1 cellular context compared by ENCODE assay signal in the genomic region with DNA sequence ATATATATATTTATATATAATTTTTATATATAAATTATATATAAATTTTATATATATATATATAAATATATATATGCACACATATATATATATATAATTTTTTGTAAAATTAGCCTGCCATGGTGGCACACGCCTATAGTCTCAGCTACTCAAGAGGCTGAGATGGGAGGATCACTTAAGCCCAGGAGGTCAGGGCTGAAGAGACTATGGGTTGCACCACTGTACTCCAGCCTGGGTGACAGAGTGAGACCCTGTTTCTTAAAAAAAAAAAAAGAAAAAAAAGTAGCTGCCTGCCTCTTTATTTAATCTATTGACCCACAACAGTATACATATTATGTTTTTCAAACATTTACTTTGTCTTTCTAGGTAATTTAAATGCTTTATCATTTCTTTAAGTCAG.
TF ChIP-seq lines count a peak whose summit lies in the region.

No MANE protein-coding gene starts in this region.

TF ChIP-seq in K562, 482 proteins besides CTCF, POLR2A, EP300 and RAD21 (continued from another document):
- no peak for TF ChIP-seq JUN (IDR thresholded peaks at IDR 0.05; ENCODE audit: borderline replicate concordance, low read depth, low read length)
- no peak for TF ChIP-seq JUN (CRISPR knock-in tag; IDR thresholded peaks at IDR 0.05; ENCODE audit: borderline replicate concordance)
- no peak for TF ChIP-seq PURB (CRISPR knock-in tag; IDR thresholded peaks at IDR 0.05; ENCODE audit: low read depth)
- TF ChIP-seq CBFB (CRISPR knock-in tag; IDR thresholded peaks at IDR 0.05) = no peak
- no peak for TF ChIP-seq SMC3 (conservative IDR thresholded peaks at IDR 0.05; ENCODE audit: insufficient read depth, low read depth, low read length)
- TF ChIP-seq ARHGAP35 (IDR thresholded peaks at IDR 0.05; ENCODE audit: partially characterized antibody) = no peak
- no peak for TF ChIP-seq HEY1 (CRISPR knock-in tag; IDR thresholded peaks at IDR 0.05; ENCODE audit: borderline replicate concordance)
- no peak for TF ChIP-seq XRCC3 (IDR thresholded peaks at IDR 0.05)
- no peak for TF ChIP-seq SIX5 (IDR thresholded peaks at IDR 0.05; ENCODE audit: borderline replicate concordance in 1 of 2, insufficient read depth in 1 of 2, low read depth in 1 of 2, low read length in 2 of 2)
- TF ChIP-seq PCBP2 (IDR thresholded peaks at IDR 0.05; ENCODE audit: low read depth, low read length, poor library complexity, severe bottlenecking) = no peak
- TF ChIP-seq JUND (IDR thresholded peaks at IDR 0.05; ENCODE audit: borderline replicate concordance, low read depth, low read length) = no peak
- TF ChIP-seq JUND (tag; IDR thresholded peaks at IDR 0.05; ENCODE audit: borderline replicate concordance, low read depth, low read length) = no peak
- TF ChIP-seq ATF7 (IDR thresholded peaks at IDR 0.05) = no peak
- no peak for TF ChIP-seq ZFP36 (IDR thresholded peaks at IDR 0.05; ENCODE audit: low read depth, low read length, partially characterized antibody)
- TF ChIP-seq, protein P1, sequence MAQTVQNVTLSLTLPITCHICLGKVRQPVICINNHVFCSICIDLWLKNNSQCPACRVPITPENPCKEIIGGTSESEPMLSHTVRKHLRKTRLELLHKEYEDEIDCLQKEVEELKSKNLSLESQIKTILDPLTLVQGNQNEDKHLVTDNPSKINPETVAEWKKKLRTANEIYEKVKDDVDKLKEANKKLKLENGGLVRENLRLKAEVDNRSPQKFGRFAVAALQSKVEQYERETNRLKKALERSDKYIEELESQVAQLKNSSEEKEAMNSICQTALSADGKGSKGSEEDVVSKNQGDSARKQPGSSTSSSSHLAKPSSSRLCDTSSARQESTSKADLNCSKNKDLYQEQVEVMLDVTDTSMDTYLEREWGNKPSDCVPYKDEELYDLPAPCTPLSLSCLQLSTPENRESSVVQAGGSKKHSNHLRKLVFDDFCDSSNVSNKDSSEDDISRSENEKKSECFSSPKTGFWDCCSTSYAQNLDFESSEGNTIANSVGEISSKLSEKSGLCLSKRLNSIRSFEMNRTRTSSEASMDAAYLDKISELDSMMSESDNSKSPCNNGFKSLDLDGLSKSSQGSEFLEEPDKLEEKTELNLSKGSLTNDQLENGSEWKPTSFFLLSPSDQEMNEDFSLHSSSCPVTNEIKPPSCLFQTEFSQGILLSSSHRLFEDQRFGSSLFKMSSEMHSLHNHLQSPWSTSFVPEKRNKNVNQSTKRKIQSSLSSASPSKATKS (CRISPR knock-in tag; IDR thresholded peaks at IDR 0.05) = no peak
- TF ChIP-seq, protein P2, sequence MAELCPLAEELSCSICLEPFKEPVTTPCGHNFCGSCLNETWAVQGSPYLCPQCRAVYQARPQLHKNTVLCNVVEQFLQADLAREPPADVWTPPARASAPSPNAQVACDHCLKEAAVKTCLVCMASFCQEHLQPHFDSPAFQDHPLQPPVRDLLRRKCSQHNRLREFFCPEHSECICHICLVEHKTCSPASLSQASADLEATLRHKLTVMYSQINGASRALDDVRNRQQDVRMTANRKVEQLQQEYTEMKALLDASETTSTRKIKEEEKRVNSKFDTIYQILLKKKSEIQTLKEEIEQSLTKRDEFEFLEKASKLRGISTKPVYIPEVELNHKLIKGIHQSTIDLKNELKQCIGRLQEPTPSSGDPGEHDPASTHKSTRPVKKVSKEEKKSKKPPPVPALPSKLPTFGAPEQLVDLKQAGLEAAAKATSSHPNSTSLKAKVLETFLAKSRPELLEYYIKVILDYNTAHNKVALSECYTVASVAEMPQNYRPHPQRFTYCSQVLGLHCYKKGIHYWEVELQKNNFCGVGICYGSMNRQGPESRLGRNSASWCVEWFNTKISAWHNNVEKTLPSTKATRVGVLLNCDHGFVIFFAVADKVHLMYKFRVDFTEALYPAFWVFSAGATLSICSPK (IDR thresholded peaks at IDR 0.05; ENCODE audit: borderline replicate concordance) = no peak
- TF ChIP-seq, protein P3, sequence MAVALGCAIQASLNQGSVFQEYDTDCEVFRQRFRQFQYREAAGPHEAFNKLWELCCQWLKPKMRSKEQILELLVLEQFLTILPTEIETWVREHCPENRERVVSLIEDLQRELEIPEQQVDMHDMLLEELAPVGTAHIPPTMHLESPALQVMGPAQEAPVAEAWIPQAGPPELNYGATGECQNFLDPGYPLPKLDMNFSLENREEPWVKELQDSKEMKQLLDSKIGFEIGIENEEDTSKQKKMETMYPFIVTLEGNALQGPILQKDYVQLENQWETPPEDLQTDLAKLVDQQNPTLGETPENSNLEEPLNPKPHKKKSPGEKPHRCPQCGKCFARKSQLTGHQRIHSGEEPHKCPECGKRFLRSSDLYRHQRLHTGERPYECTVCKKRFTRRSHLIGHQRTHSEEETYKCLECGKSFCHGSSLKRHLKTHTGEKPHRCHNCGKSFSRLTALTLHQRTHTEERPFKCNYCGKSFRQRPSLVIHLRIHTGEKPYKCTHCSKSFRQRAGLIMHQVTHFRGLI (CRISPR knock-in tag; IDR thresholded peaks at IDR 0.05) = no peak
- TF ChIP-seq, protein P4, sequence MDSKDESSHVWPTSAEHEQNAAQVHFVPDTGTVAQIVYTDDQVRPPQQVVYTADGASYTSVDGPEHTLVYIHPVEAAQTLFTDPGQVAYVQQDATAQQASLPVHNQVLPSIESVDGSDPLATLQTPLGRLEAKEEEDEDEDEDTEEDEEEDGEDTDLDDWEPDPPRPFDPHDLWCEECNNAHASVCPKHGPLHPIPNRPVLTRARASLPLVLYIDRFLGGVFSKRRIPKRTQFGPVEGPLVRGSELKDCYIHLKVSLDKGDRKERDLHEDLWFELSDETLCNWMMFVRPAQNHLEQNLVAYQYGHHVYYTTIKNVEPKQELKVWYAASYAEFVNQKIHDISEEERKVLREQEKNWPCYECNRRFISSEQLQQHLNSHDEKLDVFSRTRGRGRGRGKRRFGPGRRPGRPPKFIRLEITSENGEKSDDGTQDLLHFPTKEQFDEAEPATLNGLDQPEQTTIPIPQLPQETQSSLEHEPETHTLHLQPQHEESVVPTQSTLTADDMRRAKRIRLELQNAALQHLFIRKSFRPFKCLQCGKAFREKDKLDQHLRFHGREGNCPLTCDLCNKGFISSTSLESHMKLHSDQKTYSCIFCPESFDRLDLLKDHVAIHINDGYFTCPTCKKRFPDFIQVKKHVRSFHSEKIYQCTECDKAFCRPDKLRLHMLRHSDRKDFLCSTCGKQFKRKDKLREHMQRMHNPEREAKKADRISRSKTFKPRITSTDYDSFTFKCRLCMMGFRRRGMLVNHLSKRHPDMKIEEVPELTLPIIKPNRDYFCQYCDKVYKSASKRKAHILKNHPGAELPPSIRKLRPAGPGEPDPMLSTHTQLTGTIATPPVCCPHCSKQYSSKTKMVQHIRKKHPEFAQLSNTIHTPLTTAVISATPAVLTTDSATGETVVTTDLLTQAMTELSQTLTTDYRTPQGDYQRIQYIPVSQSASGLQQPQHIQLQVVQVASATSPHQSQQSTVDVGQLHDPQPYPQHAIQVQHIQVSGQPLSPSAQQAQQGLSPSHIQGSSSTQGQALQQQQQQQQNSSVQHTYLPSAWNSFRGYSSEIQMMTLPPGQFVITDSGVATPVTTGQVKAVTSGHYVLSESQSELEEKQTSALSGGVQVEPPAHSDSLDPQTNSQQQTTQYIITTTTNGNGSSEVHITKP (IDR thresholded peaks at IDR 0.05; ENCODE audit: partially characterized antibody) = no peak
